In the genomic region with DNA sequence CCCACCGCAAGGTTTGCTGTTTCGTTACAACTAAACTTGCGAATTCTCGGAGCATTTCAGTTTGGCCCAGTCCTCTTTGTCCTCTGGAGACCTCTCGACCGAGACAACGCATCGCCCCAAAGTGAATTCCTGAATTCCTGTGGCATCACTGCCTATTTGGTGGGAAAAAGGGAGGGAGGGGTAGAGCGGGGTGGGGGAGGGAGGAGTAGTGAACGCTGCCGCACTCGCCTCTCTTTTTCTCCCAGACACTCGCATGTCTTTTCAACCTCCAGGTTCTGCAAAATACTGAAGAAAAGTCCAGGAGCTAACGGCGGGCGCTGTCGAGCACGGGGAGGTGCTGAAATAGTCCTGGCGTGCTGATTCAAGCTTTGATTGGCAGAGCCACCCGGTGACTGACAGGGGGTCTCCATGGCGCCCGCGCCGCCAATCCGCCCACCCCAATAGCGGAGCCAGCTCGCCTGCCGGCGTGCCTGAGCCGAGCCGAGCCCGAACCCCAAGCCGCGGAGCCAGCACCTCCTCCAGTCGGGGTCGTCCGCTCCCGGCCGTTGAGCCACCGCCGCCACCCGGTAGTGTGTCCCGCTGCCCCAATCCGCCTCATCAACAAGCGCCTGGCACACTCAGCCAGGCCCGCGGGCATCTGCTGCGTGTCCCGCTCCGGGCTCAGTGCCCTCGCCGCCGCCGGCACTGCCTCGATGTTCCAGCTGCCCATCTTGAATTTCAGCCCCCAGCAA, we compare ENCODE assay signal across 10 cellular contexts. TPM values are rescaled to one million over a fixed set of nuclear protein-coding genes. Genes with fewer than 3 reads are reported as not detected.
DNase-seq lines count a peak whose midpoint lies in the region; ATAC-seq, FAIRE-seq and TF ChIP-seq lines count a peak whose summit lies in the region.
"Had no signal": no experiment of that assay in that cellular context is flagged by ENCODE, and none has a peak within 500 bp of the region (broad histone marks: within the 10 kb centered on the region; RNA-seq: fewer than 3 reads in every experiment).

Gene SIX6, plus strand, starts transcription at position 440 of the 731 bp plus-strand sequence. Its CDS starts 253 bp downstream, at position 693.

- H3K4me1 ChIP-seq in liver (ENCODE audit: control insufficient read depth in 4 of 4, insufficient read depth in 4 of 4, low read length in 3 of 4), result peaks cover 10 to 31% (median 16%) of the 10 kb centered on the region in 4 donors
- no peaks in the 10 kb centered on the region for H3K4me1 ChIP-seq in HepG2 (ENCODE audit: insufficient read depth, low read length)
- peaks cover 3 to 20% of the 10 kb centered on the region in 2 experiments; a peak in 1 of 4 replicates for H3K4me1 ChIP-seq in SK-N-SH (ENCODE audit: control insufficient read depth in 1 of 2, insufficient read depth in 2 of 2, low read depth in 1 of 2, low read length in 1 of 2)
- peaks cover 61% of the 10 kb centered on the region for H3K4me1 ChIP-seq in iPS-18a (ENCODE audit: control insufficient read depth, low read depth, low read length)
- no peaks in the 10 kb centered on the region for H3K4me1 ChIP-seq in aorta (ENCODE audit: control insufficient read depth in 1 of 2, insufficient read depth in 2 of 2, low read length in 2 of 2)

- 5% methylated on average over 55 of the region's 55 CpGs for WGBS in liver
- 76% methylated on average over 28 of the region's 55 CpGs for WGBS in HepG2 (ENCODE audit: low lambda C conversion rate)
- WGBS in SK-N-SH (ENCODE audit: low lambda C conversion rate), result 10% methylated on average over 22 of the region's 55 CpGs
- WGBS in aorta, 2 donors, result 1 to 2% methylated on average over 54 to 55 of the region's 55 CpGs

- no peak within 1 kb of the TSS for H3K4me2 ChIP-seq in HepG2 (ENCODE audit: low read depth, low read length)
- H3K4me2 ChIP-seq in SK-N-SH, result peak within 1 kb of the TSS; percentile 78

- H3K27ac ChIP-seq in liver (ENCODE audit: low read depth in 1 of 2, low read length in 2 of 2) (no peak within 1 kb of the TSS), HepG2 (ENCODE audit: extremely low read length, insufficient read depth, low read length) (no peak within 1 kb of the TSS), SK-N-SH (ENCODE audit: low read depth in 2 of 2, low read length in 1 of 2) (no peak within 1 kb of the TSS), iPS-18a (ENCODE audit: low read length) (no peak within 1 kb of the TSS), aorta (ENCODE audit: low read depth in 1 of 2, low read length in 2 of 2) (no peak within 1 kb of the TSS)

- H3K36me3 ChIP-seq in liver (ENCODE audit: control insufficient read depth in 4 of 4, insufficient read depth in 3 of 4, low read depth in 1 of 4, low read length in 3 of 4) (no peaks in the 10 kb centered on the region), HepG2 (replicated peaks in 1 of 2; ENCODE audit: control insufficient read depth in 1 of 2, insufficient read depth in 2 of 2, low read length in 2 of 2) (no peaks in the 10 kb centered on the region), SK-N-SH (replicated peaks in 1 of 2; ENCODE audit: control insufficient read depth in 1 of 2, insufficient read depth in 2 of 2, low read length in 1 of 2) (no peaks in the 10 kb centered on the region), iPS-18a (ENCODE audit: control insufficient read depth, low read depth, low read length) (no peaks in the 10 kb centered on the region), aorta (ENCODE audit: control insufficient read depth in 1 of 2, insufficient read depth in 2 of 2, low read length in 1 of 2) (no peaks in the 10 kb centered on the region)

- no peak within 1 kb of the TSS for H3K4me3 ChIP-seq in liver (ENCODE audit: low read depth in 1 of 3, low read length in 3 of 3)
- no peak within 1 kb of the TSS for H3K4me3 ChIP-seq in HepG2 (replicated peaks in 1 of 3; ENCODE audit: insufficient read depth in 1 of 3, low read depth in 2 of 3, low read length in 3 of 3)
- peak within 1 kb of the TSS; percentile 38 to 41; a peak in 3 of 4 replicates for H3K4me3 ChIP-seq in SK-N-SH (ENCODE audit: low read depth in 2 of 2, low read length in 1 of 2)
- peak within 1 kb of the TSS; percentile 67 for H3K4me3 ChIP-seq in iPS-18a (ENCODE audit: low read length)
- no peak within 1 kb of the TSS for H3K4me3 ChIP-seq in aorta (ENCODE audit: low read length in 2 of 2)

- in situ Hi-C loops in HepG2 (cut with HindIII; ENCODE audit: extremely low pct_ligation_motif_present, low pct_unique_long_range_greater_than_20kb), result no loop called here

- CTCF ChIA-PET in HepG2 (lab: Yijun Ruan, JAX; ENCODE audit: low intra/inter-chr PET ratio, low total read pairs), result no interaction called here
- CTCF ChIA-PET in SK-N-SH (lab: Yijun Ruan, JAX), result interaction anchor here (1.4 to 4.8 kb wide), 7 partner anchors 13 to 325 kb away, joined by 3 to 17 read pairs (median 4); no protein-coding TSS in a partner anchor

- FAIRE-seq in HepG2 (lab: Jason Lieb, UNC) (no peak), GM12891 (lab: Jason Lieb, UNC) (no peak)
- FAIRE-seq: G401.6 had no signal

- no TSS peak for BruUV-seq in HepG2 (replicated peaks; lab: Mats Ljungman, UMichigan)

- intact Hi-C loops in HepG2 (cut with micrococcal nuclease; ENCODE audit: unreplicated experiment) (no loop called here), aorta (cut with DNase I) (no loop called here)

- no peak within 1 kb of the TSS for H3K9ac ChIP-seq in liver (ENCODE audit: low read depth in 1 of 2, low read length in 2 of 2)
- H3K9ac ChIP-seq in HepG2 (ENCODE audit: insufficient read depth, low read depth, low read length), result no peak within 1 kb of the TSS
- no peak within 1 kb of the TSS for H3K9ac ChIP-seq in SK-N-SH
- H3K9ac ChIP-seq in iPS-18a (ENCODE audit: low read length), result no peak within 1 kb of the TSS

- H3K79me2 ChIP-seq in HepG2 (ENCODE audit: insufficient read depth, low read length), result no peaks in the 10 kb centered on the region
- no peaks in the 10 kb centered on the region for H3K79me2 ChIP-seq in SK-N-SH (ENCODE audit: insufficient read depth)

- no peaks in the 10 kb centered on the region for H3K9me2 ChIP-seq in SK-N-SH

- TF ChIP-seq POLR2A in HepG2 (IDR thresholded peaks at IDR 0.05; ENCODE audit: insufficient read depth in 1 of 2, low read depth in 2 of 2, low read length in 2 of 2) (no peak), GM12891 (IDR thresholded peaks at IDR 0.05; ENCODE audit: low read depth, low read length) (no peak)

- no peak for ATAC-seq in HepG2
- ATAC-seq in aorta (ENCODE audit: low FRiP score), result peak; percentile 15
- ATAC-seq in HG02642 (IDR thresholded peaks at IDR 0.05; ENCODE audit: poor library complexity, unreplicated experiment), result no peak

- no peak for DNase-seq in HepG2 (ENCODE audit: low spot score)
- peak; percentile 77 for DNase-seq in SK-N-SH
- peak in 1 of 2 donors; percentile 77 for DNase-seq in aorta
- DNase-seq in Kasumi-1 (lab: John Stamatoyannopoulos, UW), result no peak
- no peak for DNase-seq in GM12891 (ENCODE audit: insufficient read length, low spot score)
- DNase-seq: stimulated activated naive CD4-positive, alpha-beta T cell treated with Interleukin-2 at 50 U/mL for 16 hours had no signal

- H2AFZ ChIP-seq in HepG2 (ENCODE audit: low read length), result no peak within 1 kb of the TSS
- no peak within 1 kb of the TSS for H2AFZ ChIP-seq in SK-N-SH (ENCODE audit: low read depth)

- no peaks in the 10 kb centered on the region for H3F3A ChIP-seq in SK-N-SH (replicated peaks; ENCODE audit: insufficient read depth)

- POLR2A ChIA-PET in HepG2 (lab: Yijun Ruan, JAX), result no interaction called here
- POLR2A ChIA-PET in SK-N-SH (lab: Yijun Ruan, JAX), result no interaction called here

- H4K20me1 ChIP-seq in HepG2 (ENCODE audit: insufficient read depth, low read length) (no peaks in the 10 kb centered on the region), SK-N-SH (ENCODE audit: insufficient read depth) (no peaks in the 10 kb centered on the region)

- TF ChIP-seq EP300 in HepG2 (IDR thresholded peaks at IDR 0.05; ENCODE audit: low read depth in 2 of 2, low read length in 2 of 2) (no peak), HepG2 (CRISPR knock-in tag; IDR thresholded peaks at IDR 0.05; ENCODE audit: borderline replicate concordance) (no peak), SK-N-SH (IDR thresholded peaks at IDR 0.05; ENCODE audit: borderline replicate concordance in 1 of 2, low read depth in 1 of 2, low read length in 1 of 2) (no peak)

- peaks cover 14 to 52% (median 33%) of the 10 kb centered on the region in 4 donors for H3K27me3 ChIP-seq in liver (ENCODE audit: control insufficient read depth in 4 of 4, insufficient read depth in 4 of 4, low read length in 3 of 4)
- peaks cover 0 to 63% of the 10 kb centered on the region in 2 experiments; a peak in 4 of 5 replicates for H3K27me3 ChIP-seq in HepG2 (ENCODE audit: control insufficient read depth in 1 of 2, insufficient read depth in 2 of 2, low read length in 2 of 2)
- H3K27me3 ChIP-seq in SK-N-SH (ENCODE audit: insufficient read depth), result peaks cover 85% of the 10 kb centered on the region
- H3K27me3 ChIP-seq in iPS-18a (ENCODE audit: control insufficient read depth, insufficient read depth, low read length), result peaks cover 100% of the 10 kb centered on the region
- peaks cover 0 to 2% of the 10 kb centered on the region in 2 donors for H3K27me3 ChIP-seq in aorta (ENCODE audit: control insufficient read depth in 1 of 2, insufficient read depth in 2 of 2, low read length in 1 of 2)

- TF ChIP-seq RAD21 in liver (IDR thresholded peaks at IDR 0.05), result no peak
- TF ChIP-seq RAD21 in HepG2 (CRISPR knock-in tag; IDR thresholded peaks at IDR 0.05), result no peak
- no peak for TF ChIP-seq RAD21 in SK-N-SH (IDR thresholded peaks at IDR 0.05; ENCODE audit: low read length)

- no peak for TF ChIP-seq CTCF in liver (IDR thresholded peaks at IDR 0.05; ENCODE audit: low read depth, low read length, missing input control)
- no peak for TF ChIP-seq CTCF in HepG2 (CRISPR knock-in tag; IDR thresholded peaks at IDR 0.05)
- TF ChIP-seq CTCF in SK-N-SH (IDR thresholded peaks at IDR 0.05), result no peak

- H3K9me3 ChIP-seq in liver (ENCODE audit: control insufficient read depth in 4 of 4, low read length in 3 of 4) (no peaks in the 10 kb centered on the region), HepG2 (ENCODE audit: low read length) (no peaks in the 10 kb centered on the region), SK-N-SH (no peaks in the 10 kb centered on the region), iPS-18a (ENCODE audit: control insufficient read depth, low read depth, low read length) (no peaks in the 10 kb centered on the region), aorta (ENCODE audit: control insufficient read depth, low read length) (peaks cover 1% of the 10 kb centered on the region)

RNA-seq across cellular contexts. Expression of gene SIX6, which starts in this region (rescaled TPM):
- total RNA-seq in liver, result not detected
- not detected for polyA plus RNA-seq in liver
- total RNA-seq in HepG2 (2016; rRNA removed; fragmentation: Illumina TruSeq; extraction: Trizol), result not detected in 2 replicates
- not detected in 2 replicates for total RNA-seq in HepG2 (2016; cell fraction: cytosol; rRNA removed; fragmentation: Illumina TruSeq; extraction: Trizol; ENCODE audit: low read depth)
- not detected in 2 replicates for total RNA-seq in HepG2 (2016; cell fraction: insoluble cytoplasmic fraction; rRNA removed; fragmentation: Illumina TruSeq; extraction: Trizol)
- total RNA-seq in HepG2 (2016; cell fraction: membrane; rRNA removed; fragmentation: Illumina TruSeq; extraction: Trizol), result not detected in 2 replicates
- not detected in 2 replicates for total RNA-seq in HepG2 (2016; cell fraction: nucleus; rRNA removed; fragmentation: Illumina TruSeq; extraction: Trizol)
- polyA plus RNA-seq in HepG2 (2011; rRNA removed), result not detected in 2 replicates
- polyA plus RNA-seq in HepG2 (2011; cell fraction: cytosol; rRNA removed), result not detected in 2 replicates
- not detected in 2 replicates for polyA plus RNA-seq in HepG2 (2011; cell fraction: nucleus; rRNA removed)
- polyA plus RNA-seq in HepG2 (2012), result not detected in 2 replicates
- not detected in 2 replicates for polyA plus RNA-seq in HepG2 (2016; cell fraction: cytosol; fragmentation: Illumina TruSeq; extraction: Trizol; ENCODE audit: low read depth)
- polyA plus RNA-seq in HepG2 (2016; cell fraction: insoluble cytoplasmic fraction; fragmentation: Illumina TruSeq; extraction: Trizol; ENCODE audit: low read depth), result not detected in 2 replicates
- not detected in 2 replicates for polyA plus RNA-seq in HepG2 (2016; cell fraction: membrane; fragmentation: Illumina TruSeq; extraction: Trizol; ENCODE audit: low read depth)
- polyA plus RNA-seq in HepG2 (2016; cell fraction: nucleus; fragmentation: Illumina TruSeq; extraction: Trizol; ENCODE audit: insufficient read depth, low read depth), result not detected in 2 replicates
- polyA minus RNA-seq in HepG2 (2011; rRNA and poly(A)+ RNA removed; ENCODE audit: low replicate concordance), result not detected in 2 replicates
- polyA minus RNA-seq in HepG2 (2011; cell fraction: cytosol; rRNA and poly(A)+ RNA removed), result not detected in 2 replicates
- not detected in 2 replicates for polyA minus RNA-seq in HepG2 (2011; cell fraction: nucleus; rRNA and poly(A)+ RNA removed)
- polyA plus RNA-seq in SK-N-SH (2012; rRNA removed), result not detected in 2 replicates
- 0.01 TPM in 1 of 2 replicates, not detected in the other for polyA plus RNA-seq in SK-N-SH (2012; cell fraction: cytosol; rRNA removed)
- not detected in 2 replicates for polyA plus RNA-seq in SK-N-SH (2012; cell fraction: nucleus; rRNA removed)
- not detected for total RNA-seq in aorta
- polyA plus RNA-seq in aorta, result not detected
- not detected for polyA plus RNA-seq in GM12891 (2012; ENCODE audit: low read depth, missing spikeins)

Comparison
In these comparisons a context has a peak if more than half of its experiments do, and no peak if none do; other contexts are left out.
1. Peak in DNase-seq, H3K4me3 ChIP-seq and H3K4me2 ChIP-seq in SK-N-SH; RNA of the gene not detected or under 1 TPM.
2. Peak in ATAC-seq in aorta; RNA of the gene not detected or under 1 TPM.